In genomic region chr9:125995006-125995405, GRCh38 we compare ENCODE assay signal across 23 cellular contexts.
"Had no signal": no experiment of that assay in that cellular context is flagged by ENCODE, and none has a peak within 500 bp of the region (broad histone marks: within the 10 kb centered on the region; RNA-seq: fewer than 3 reads in every experiment).

No MANE protein-coding gene starts in this region.

- H3K27me3 Mint-ChIP-seq: activated CD4-positive, alpha-beta memory T cell treated with anti-CD3 and anti-CD28 coated beads, Interleukin-2, amount 10 ng/mL, durations not matched to agents 7 days and 5 days; activated CD4-positive, alpha-beta T cell treated with anti-CD3 and anti-CD28 coated beads for 36 hours had no signal

- DNase-seq: activated CD4-positive, alpha-beta memory T cell treated with anti-CD3 and anti-CD28 coated beads, Interleukin-2, amount 10 ng/mL, durations not matched to agents 7 days and 5 days; activated CD4-positive, alpha-beta T cell treated with anti-CD3 and anti-CD28 coated beads for 36 hours; activated CD4-positive, alpha-beta T cell treated with anti-CD3 and anti-CD28 coated beads, Interleukin-2, amount 50 U/mL, for 1 hour; activated naive CD4-positive, alpha-beta T cell; activated T-cell treated with anti-CD3 and anti-CD28 coated beads, Interleukin-2, amount 50 U/mL, for 72 hours; amygdala; Karpas-422; MM.1S; NCI-H1105 treated with DMSO at 0.1 percent for 48 hours; NCI-H1436 treated with DMSO at 0.1 percent for 48 hours; NCI-H187; NCI-H2081; NCI-H446; NCI-H524; SHP77 treated with DMSO at 0.1 percent for 48 hours; T-helper 1 cell; WERI-Rb-1 had no signal

- H3K36me3 Mint-ChIP-seq: activated naive CD4-positive, alpha-beta T cell treated with anti-CD3 and anti-CD28 coated beads, Interleukin-2, amount 50 U/mL, for 24 hours; brain had no signal

- H3K27ac Mint-ChIP-seq: activated CD4-positive, alpha-beta memory T cell treated with anti-CD3 and anti-CD28 coated beads, Interleukin-2, amount 10 ng/mL, durations not matched to agents 7 days and 5 days; activated CD4-positive, alpha-beta T cell treated with anti-CD3 and anti-CD28 coated beads for 36 hours; activated naive CD4-positive, alpha-beta T cell treated with anti-CD3 and anti-CD28 coated beads, Interleukin-2, amount 50 U/mL, for 24 hours; activated T-cell treated with anti-CD3 and anti-CD28 coated beads, Interleukin-2, amount 50 U/mL, for 72 hours; activated T-helper 2 cell treated with anti-CD3 and anti-CD28 coated beads, Interferon-gamma antibody, Interleukin-2, Interleukin-4, amounts not matched to agents 10 μg/mL and 5 μg/mL and 100 μg/mL, durations not matched to agents 14 hours and 24 hours and 36 hours had no signal

- H3K27ac ChIP-seq: Peyer's patch, RWPE1, WERI-Rb-1 had no signal

- H3K9me3 ChIP-seq: Peyer's patch had no signal

- ATAC-seq: activated CD4-positive, alpha-beta T cell treated with anti-CD3 and anti-CD28 coated beads for 36 hours; activated T-cell treated with anti-CD3 and anti-CD28 coated beads, Interleukin-2, amount 50 U/mL, for 72 hours; K562 had no signal

- H3K27me3 ChIP-seq: Peyer's patch had no signal

- H3K4me3 Mint-ChIP-seq: activated CD4-positive, alpha-beta memory T cell treated with anti-CD3 and anti-CD28 coated beads, Interleukin-2, amount 10 ng/mL, durations not matched to agents 7 days and 5 days; activated CD4-positive, alpha-beta T cell treated with anti-CD3 and anti-CD28 coated beads for 36 hours; activated naive CD4-positive, alpha-beta T cell treated with anti-CD3 and anti-CD28 coated beads, Interleukin-2, amount 50 U/mL, for 24 hours; activated T-cell treated with anti-CD3 and anti-CD28 coated beads, Interleukin-2, amount 50 U/mL, for 72 hours; brain had no signal

- H3K9me3 Mint-ChIP-seq: activated CD4-positive, alpha-beta memory T cell treated with anti-CD3 and anti-CD28 coated beads, Interleukin-2, amount 10 ng/mL, durations not matched to agents 7 days and 5 days; activated naive CD4-positive, alpha-beta T cell treated with anti-CD3 and anti-CD28 coated beads, Interleukin-2, amount 50 U/mL, for 24 hours; activated T-cell treated with anti-CD3 and anti-CD28 coated beads, Interleukin-2, amount 50 U/mL, for 72 hours; activated T-helper 2 cell treated with anti-CD3 and anti-CD28 coated beads, Interferon-gamma antibody, Interleukin-2, Interleukin-4, amounts not matched to agents 10 μg/mL and 5 μg/mL and 100 μg/mL, durations not matched to agents 14 hours and 24 hours and 36 hours had no signal

- H3K4me1 Mint-ChIP-seq: activated CD4-positive, alpha-beta memory T cell treated with anti-CD3 and anti-CD28 coated beads, Interleukin-2, amount 10 ng/mL, durations not matched to agents 7 days and 5 days; activated CD4-positive, alpha-beta T cell treated with anti-CD3 and anti-CD28 coated beads for 36 hours; activated naive CD4-positive, alpha-beta T cell treated with anti-CD3 and anti-CD28 coated beads, Interleukin-2, amount 50 U/mL, for 24 hours had no signal

- H3K36me3 ChIP-seq: Peyer's patch, WERI-Rb-1 had no signal

- H3K4me3 ChIP-seq: K562, Peyer's patch had no signal

- H3K4me1 ChIP-seq: Peyer's patch had no signal
